Comparison of ENCODE assay signal across 8 cellular contexts in genomic region chr12:111407371-111408115, GRCh38. TPM values are rescaled to one million over a fixed set of nuclear protein-coding genes. Genes with fewer than 3 reads are reported as not detected.
DNase-seq lines count a peak whose midpoint lies in the region; ATAC-seq and TF ChIP-seq lines count a peak whose summit lies in the region.

No MANE protein-coding gene starts in this region.

- no peak for TF ChIP-seq EP300 in gastroesophageal sphincter (IDR thresholded peaks at IDR 0.05)

- H3K27ac ChIP-seq in gastroesophageal sphincter: peak overlapping the region in 3 of 4 donors; percentile 82 to 89 (median 87)
- peak overlapping the region; percentile 71 to 83 (median 83) for H3K27ac ChIP-seq in gastrocnemius medialis

- no peaks in the 10 kb centered on the region for H3K27me3 ChIP-seq in gastroesophageal sphincter
- no peaks in the 10 kb centered on the region for H3K27me3 ChIP-seq in gastrocnemius medialis

- WGBS in gastroesophageal sphincter (ENCODE audit: low coverage in 1 of 2), 2 donors: 62% methylated on average over 3 of the region's 11 CpGs; no CpG with 5 or more reads in 1 of the 2 donors

- no peaks in the 10 kb centered on the region for H3K36me3 ChIP-seq in gastroesophageal sphincter
- no peaks in the 10 kb centered on the region for H3K36me3 ChIP-seq in gastrocnemius medialis

- TF ChIP-seq POLR2A in gastroesophageal sphincter (IDR thresholded peaks at IDR 0.05): no peak
- TF ChIP-seq POLR2A in gastrocnemius medialis (IDR thresholded peaks at IDR 0.05): no peak

- DNase-seq in GM13976 (ENCODE audit: low spot score) (peak; percentile 11), gastrocnemius medialis (no peak), NCI-H69 (lab: John Stamatoyannopoulos, UW) (no peak), NCI-H146 (lab: John Stamatoyannopoulos, UW) (no peak)

- no peak for TF ChIP-seq CTCF in GM13976 (IDR thresholded peaks at IDR 0.05; ENCODE audit: borderline replicate concordance, control extremely low read depth, extremely low read depth, insufficient read depth, missing control alignments)
- TF ChIP-seq CTCF in WI38 (IDR thresholded peaks at IDR 0.05; ENCODE audit: low read depth, low read length): no peak
- no peak for TF ChIP-seq CTCF in gastroesophageal sphincter (IDR thresholded peaks at IDR 0.05)
- TF ChIP-seq CTCF in gastrocnemius medialis (IDR thresholded peaks at IDR 0.05 in 4 of 5, conservative IDR thresholded peaks at IDR 0.05 in 1 of 5): no peak

- H3K9me3 ChIP-seq in gastroesophageal sphincter (no peaks in the 10 kb centered on the region), gastrocnemius medialis (no peaks in the 10 kb centered on the region)

- in situ Hi-C loops in GM13976 (cut with MboI; ENCODE audit: low sequenced_read_pairs, unreplicated experiment): no loop called here
- in situ Hi-C loops in gastrocnemius medialis (cut with MboI; ENCODE audit: low sequenced_read_pairs in 4 of 4): no loop called here

- intact Hi-C loops in gastrocnemius medialis (cut with DNase I; ENCODE audit: low total_unique reads): loop anchor here (2.0 to 5.0 kb wide), 2 partner anchors 280 to 359 kb away; partner anchors contain the start of genes ACAD10, ALDH2 and BRAP

- ATAC-seq in gastroesophageal sphincter (no peak), gastrocnemius medialis (no peak), GM18909 (IDR thresholded peaks at IDR 0.05; ENCODE audit: poor library complexity, unreplicated experiment) (no peak), GM21423 (IDR thresholded peaks at IDR 0.05; ENCODE audit: unreplicated experiment) (no peak)

- H3K4me1 ChIP-seq in gastroesophageal sphincter (peaks cover 0 to 94% (median 70%) of the 10 kb centered on the region in 3 donors), gastrocnemius medialis (peaks cover 64 to 68% of the 10 kb centered on the region in 2 donors)

- H3K4me3 ChIP-seq in WI38 (ENCODE audit: low read depth, low read length) (peak overlapping the region; percentile 89), gastroesophageal sphincter (peak overlapping the region; percentile 62 to 93), gastrocnemius medialis (peak overlapping the region; percentile 64 to 78 (median 68))

RNA-seq across cellular contexts. Expression of gene SH2B3, which starts 1.8 kb away (rescaled TPM):
- total RNA-seq in gastroesophageal sphincter (10 to 100 TPM; 17.0 to 33.1 (median 23.3) TPM), gastrocnemius medialis (10 to 100 TPM; 10.4 to 20.0 (median 15.5) TPM)

RNA-seq across cellular contexts. Expression of gene PHETA1, which starts 38.6 kb away (rescaled TPM):
- total RNA-seq in gastroesophageal sphincter (10 to 100 TPM in 1 of 4 donors, 1 to 10 TPM in 3; 6.3 to 16.0 (median 8.2) TPM), gastrocnemius medialis (10 to 100 TPM in 3 of 4 donors, 1 to 10 TPM in 1; 8.7 to 16.7 (median 14.5) TPM)
